ENCODE assay signal across 8 cellular contexts in genomic region chr6:163956571-163957407, GRCh38.
DNase-seq lines count a peak whose midpoint lies in the region; ATAC-seq and TF ChIP-seq lines count a peak whose summit lies in the region.

No MANE protein-coding gene starts in this region.

- no peaks in the 10 kb centered on the region for H3K36me3 ChIP-seq in left lung

- H3K27ac ChIP-seq in left lung: no peak overlapping the region

- H3K4me3 ChIP-seq in left lung: no peak overlapping the region

- peak; percentile 79 to 85 for TF ChIP-seq CTCF in left lung (IDR thresholded peaks at IDR 0.05)

- H3K4me1 ChIP-seq in left lung: no peaks in the 10 kb centered on the region

- no peaks in the 10 kb centered on the region for H3K9me3 ChIP-seq in left lung

- ATAC-seq in GM18520 (IDR thresholded peaks at IDR 0.05; ENCODE audit: unreplicated experiment): peak; percentile 89
- ATAC-seq in HG03039 (IDR thresholded peaks at IDR 0.05; ENCODE audit: unreplicated experiment): peak; percentile 94
- peak; percentile 97 for ATAC-seq in left lung

- intact Hi-C loops in left lung (cut with DNase I): no loop called here

- peaks cover 0 to 4% of the 10 kb centered on the region in 2 donors for H3K27me3 ChIP-seq in left lung

- DNase-seq in AG08396 (ENCODE audit: low spot score) (peak; percentile 86), NCI-H2171 treated with DMSO at 0.1 percent for 48 hours (lab: John Stamatoyannopoulos, UW) (peak; percentile 46), cerebellar cortex (ENCODE audit: low spot score) (peak; percentile 63), left lung (peak in 1 of 2 donors; percentile 81)
- DNase-seq in activated CD4-positive, CD25-positive, alpha-beta regulatory T cell treated with anti-CD3 and anti-CD28 coated beads, Interleukin-2, amount 50 U/mL, for 16 hours (ENCODE audit: low read depth, low spot score): peak; percentile 30
- peak; percentile 36 for DNase-seq in stimulated activated CD8-positive, alpha-beta memory T cell treated with anti-CD3 and anti-CD28 coated beads, Interleukin-12 subunit alpha, Interleukin-12 subunit beta, amount 100 ng/mL, for 1 hour (ENCODE audit: low read depth)
